In genomic region chr3:148036331-148036881, GRCh38 we compare ENCODE assay signal across 21 cellular contexts.
DNase-seq lines count a peak whose midpoint lies in the region; ATAC-seq and TF ChIP-seq lines count a peak whose summit lies in the region.
"Had no signal": no experiment of that assay in that cellular context is flagged by ENCODE, and none has a peak within 500 bp of the region (broad histone marks: within the 10 kb centered on the region; RNA-seq: fewer than 3 reads in every experiment).

No MANE protein-coding gene starts in this region.

- POLR2A ChIA-PET in WTC11 (lab: Charles Lee), result no interaction called here
- POLR2A ChIA-PET in GM10248 (lab: Yijun Ruan, JAX), result no interaction called here

- CTCF ChIA-PET in WTC11 (lab: Charles Lee), result no interaction called here
- CTCF ChIA-PET in GM10248 (lab: Yijun Ruan, JAX), result interaction anchor here (0.9 kb wide), 1 partner anchor 9 kb away, joined by 3 read pairs; no protein-coding TSS in a partner anchor

- H3K27ac Mint-ChIP-seq in WTC11, result no peak overlapping the region
- H3K27ac Mint-ChIP-seq: activated CD4-positive, alpha-beta memory T cell treated with anti-CD3 and anti-CD28 coated beads for 36 hours; activated T-helper 1 cell treated with anti-CD3 and anti-CD28 coated beads, Interleukin-12 subunit alpha, Interleukin-12 subunit beta, Interleukin-2, Interleukin-4 antibody, amounts not matched to agents 30 ng/mL and 10 ng/mL and 1 ng/mL, durations not matched to agents 14 hours and 24 hours and 36 hours; natural killer cell treated with Interleukin-12 subunit alpha and Interleukin-12 subunit beta and Interleukin-15 and Interleukin-18, amount 100 ng/mL, for 72 hours had no signal

- H3K9me3 Mint-ChIP-seq in WTC11, result no peaks in the 10 kb centered on the region
- H3K9me3 Mint-ChIP-seq: activated T-helper 1 cell treated with anti-CD3 and anti-CD28 coated beads, Interleukin-12 subunit alpha, Interleukin-12 subunit beta, Interleukin-2, Interleukin-4 antibody, amounts not matched to agents 30 ng/mL and 10 ng/mL and 1 ng/mL, durations not matched to agents 14 hours and 24 hours and 36 hours had no signal

- no peaks in the 10 kb centered on the region for H3K36me3 Mint-ChIP-seq in WTC11
- H3K36me3 Mint-ChIP-seq: activated CD4-positive, alpha-beta memory T cell treated with anti-CD3 and anti-CD28 coated beads for 36 hours; CD4-positive, CD25-positive, alpha-beta regulatory T cell; natural killer cell treated with Interleukin-12 subunit alpha and Interleukin-12 subunit beta and Interleukin-15 and Interleukin-18, amount 100 ng/mL, for 72 hours had no signal

- ATAC-seq in WTC11 (peak; percentile 50), GM21447 (IDR thresholded peaks at IDR 0.05; ENCODE audit: unreplicated experiment) (no peak)
- ATAC-seq: A549; natural killer cell treated with Interleukin-12 subunit alpha and Interleukin-12 subunit beta and Interleukin-15 and Interleukin-18, amount 100 ng/mL, for 72 hours; Panc1 had no signal

- peak; percentile 69 for DNase-seq in A172 (ENCODE audit: low spot score)
- DNase-seq in LHCN-M2 (ENCODE audit: low read depth), result peak; percentile 80
- no peak for DNase-seq in WTC11 (ENCODE audit: low spot score)
- DNase-seq in glomerular endothelial cell (ENCODE audit: extremely low read depth, low read depth, low spot score), result peak; percentile 87
- no peak for DNase-seq in mesenteric fat pad (ENCODE audit: low spot score)
- no peak for DNase-seq in NCI-H2196 treated with DMSO at 0.1 percent for 48 hours (lab: John Stamatoyannopoulos, UW; ENCODE audit: unreplicated experiment)
- no peak for DNase-seq in GM10248 (ENCODE audit: extremely low spot score)
- DNase-seq: activated CD4-positive, alpha-beta memory T cell treated with anti-CD3 and anti-CD28 coated beads for 36 hours; CD4-positive, CD25-positive, alpha-beta regulatory T cell; DMS79 treated with DMSO at 0.1 percent for 48 hours; head of caudate nucleus; NCI-H2029; NCI-H524; retina; stimulated activated CD4-positive, alpha-beta T cell treated with anti-CD3 and anti-CD28 coated beads, Interleukin-1b, Interleukin-23, amount 100 ng/mL, for 48 hours; SW 1271 had no signal

- H3K4me1 Mint-ChIP-seq in WTC11, result peaks cover 14% of the 10 kb centered on the region
- H3K4me1 Mint-ChIP-seq: CD4-positive, CD25-positive, alpha-beta regulatory T cell had no signal

- no peak overlapping the region for H3K4me3 Mint-ChIP-seq in WTC11
- H3K4me3 Mint-ChIP-seq: activated CD4-positive, alpha-beta memory T cell treated with anti-CD3 and anti-CD28 coated beads for 36 hours; activated T-helper 1 cell treated with anti-CD3 and anti-CD28 coated beads, Interleukin-12 subunit alpha, Interleukin-12 subunit beta, Interleukin-2, Interleukin-4 antibody, amounts not matched to agents 30 ng/mL and 10 ng/mL and 1 ng/mL, durations not matched to agents 14 hours and 24 hours and 36 hours; CD4-positive, CD25-positive, alpha-beta regulatory T cell; natural killer cell treated with Interleukin-12 subunit alpha and Interleukin-12 subunit beta and Interleukin-15 and Interleukin-18, amount 100 ng/mL, for 72 hours had no signal

- TF ChIP-seq CTCF in WTC11 (IDR thresholded peaks at IDR 0.05) (no peak), GM10248 (IDR thresholded peaks at IDR 0.05; ENCODE audit: control extremely low read depth, extremely low read depth, low read depth, missing control alignments) (no peak)

- H3K27me3 Mint-ChIP-seq in WTC11 (ENCODE audit: low read depth), result no peaks in the 10 kb centered on the region
- H3K27me3 Mint-ChIP-seq: activated CD4-positive, alpha-beta memory T cell treated with anti-CD3 and anti-CD28 coated beads for 36 hours; natural killer cell treated with Interleukin-12 subunit alpha and Interleukin-12 subunit beta and Interleukin-15 and Interleukin-18, amount 100 ng/mL, for 72 hours had no signal

TF ChIP-seq in WTC11, 78 proteins besides CTCF, POLR2A, EP300 and RAD21 (continues in another document):
- no peak for TF ChIP-seq ZNF416 (CRISPR knock-in tag; IDR thresholded peaks at IDR 0.05)
- TF ChIP-seq FOXK1 (CRISPR knock-in tag; IDR thresholded peaks at IDR 0.05), result no peak
- TF ChIP-seq GABPB1 (CRISPR knock-in tag; IDR thresholded peaks at IDR 0.05), result no peak
- no peak for TF ChIP-seq KAT7 (CRISPR knock-in tag; IDR thresholded peaks at IDR 0.05; ENCODE audit: borderline replicate concordance)
- no peak for TF ChIP-seq SP1 (CRISPR knock-in tag; conservative IDR thresholded peaks at IDR 0.05)
- TF ChIP-seq, protein P1, sequence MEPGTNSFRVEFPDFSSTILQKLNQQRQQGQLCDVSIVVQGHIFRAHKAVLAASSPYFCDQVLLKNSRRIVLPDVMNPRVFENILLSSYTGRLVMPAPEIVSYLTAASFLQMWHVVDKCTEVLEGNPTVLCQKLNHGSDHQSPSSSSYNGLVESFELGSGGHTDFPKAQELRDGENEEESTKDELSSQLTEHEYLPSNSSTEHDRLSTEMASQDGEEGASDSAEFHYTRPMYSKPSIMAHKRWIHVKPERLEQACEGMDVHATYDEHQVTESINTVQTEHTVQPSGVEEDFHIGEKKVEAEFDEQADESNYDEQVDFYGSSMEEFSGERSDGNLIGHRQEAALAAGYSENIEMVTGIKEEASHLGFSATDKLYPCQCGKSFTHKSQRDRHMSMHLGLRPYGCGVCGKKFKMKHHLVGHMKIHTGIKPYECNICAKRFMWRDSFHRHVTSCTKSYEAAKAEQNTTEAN (CRISPR knock-in tag; IDR thresholded peaks at IDR 0.05), result no peak
- no peak for TF ChIP-seq MXD4 (CRISPR knock-in tag; IDR thresholded peaks at IDR 0.05; ENCODE audit: borderline replicate concordance)
- no peak for TF ChIP-seq ETV6 (CRISPR knock-in tag; IDR thresholded peaks at IDR 0.05)
- TF ChIP-seq, protein P2, sequence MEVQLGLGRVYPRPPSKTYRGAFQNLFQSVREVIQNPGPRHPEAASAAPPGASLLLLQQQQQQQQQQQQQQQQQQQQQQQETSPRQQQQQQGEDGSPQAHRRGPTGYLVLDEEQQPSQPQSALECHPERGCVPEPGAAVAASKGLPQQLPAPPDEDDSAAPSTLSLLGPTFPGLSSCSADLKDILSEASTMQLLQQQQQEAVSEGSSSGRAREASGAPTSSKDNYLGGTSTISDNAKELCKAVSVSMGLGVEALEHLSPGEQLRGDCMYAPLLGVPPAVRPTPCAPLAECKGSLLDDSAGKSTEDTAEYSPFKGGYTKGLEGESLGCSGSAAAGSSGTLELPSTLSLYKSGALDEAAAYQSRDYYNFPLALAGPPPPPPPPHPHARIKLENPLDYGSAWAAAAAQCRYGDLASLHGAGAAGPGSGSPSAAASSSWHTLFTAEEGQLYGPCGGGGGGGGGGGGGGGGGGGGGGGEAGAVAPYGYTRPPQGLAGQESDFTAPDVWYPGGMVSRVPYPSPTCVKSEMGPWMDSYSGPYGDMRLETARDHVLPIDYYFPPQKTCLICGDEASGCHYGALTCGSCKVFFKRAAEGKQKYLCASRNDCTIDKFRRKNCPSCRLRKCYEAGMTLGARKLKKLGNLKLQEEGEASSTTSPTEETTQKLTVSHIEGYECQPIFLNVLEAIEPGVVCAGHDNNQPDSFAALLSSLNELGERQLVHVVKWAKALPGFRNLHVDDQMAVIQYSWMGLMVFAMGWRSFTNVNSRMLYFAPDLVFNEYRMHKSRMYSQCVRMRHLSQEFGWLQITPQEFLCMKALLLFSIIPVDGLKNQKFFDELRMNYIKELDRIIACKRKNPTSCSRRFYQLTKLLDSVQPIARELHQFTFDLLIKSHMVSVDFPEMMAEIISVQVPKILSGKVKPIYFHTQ (CRISPR knock-in tag; IDR thresholded peaks at IDR 0.05), result no peak
- TF ChIP-seq, protein P3, sequence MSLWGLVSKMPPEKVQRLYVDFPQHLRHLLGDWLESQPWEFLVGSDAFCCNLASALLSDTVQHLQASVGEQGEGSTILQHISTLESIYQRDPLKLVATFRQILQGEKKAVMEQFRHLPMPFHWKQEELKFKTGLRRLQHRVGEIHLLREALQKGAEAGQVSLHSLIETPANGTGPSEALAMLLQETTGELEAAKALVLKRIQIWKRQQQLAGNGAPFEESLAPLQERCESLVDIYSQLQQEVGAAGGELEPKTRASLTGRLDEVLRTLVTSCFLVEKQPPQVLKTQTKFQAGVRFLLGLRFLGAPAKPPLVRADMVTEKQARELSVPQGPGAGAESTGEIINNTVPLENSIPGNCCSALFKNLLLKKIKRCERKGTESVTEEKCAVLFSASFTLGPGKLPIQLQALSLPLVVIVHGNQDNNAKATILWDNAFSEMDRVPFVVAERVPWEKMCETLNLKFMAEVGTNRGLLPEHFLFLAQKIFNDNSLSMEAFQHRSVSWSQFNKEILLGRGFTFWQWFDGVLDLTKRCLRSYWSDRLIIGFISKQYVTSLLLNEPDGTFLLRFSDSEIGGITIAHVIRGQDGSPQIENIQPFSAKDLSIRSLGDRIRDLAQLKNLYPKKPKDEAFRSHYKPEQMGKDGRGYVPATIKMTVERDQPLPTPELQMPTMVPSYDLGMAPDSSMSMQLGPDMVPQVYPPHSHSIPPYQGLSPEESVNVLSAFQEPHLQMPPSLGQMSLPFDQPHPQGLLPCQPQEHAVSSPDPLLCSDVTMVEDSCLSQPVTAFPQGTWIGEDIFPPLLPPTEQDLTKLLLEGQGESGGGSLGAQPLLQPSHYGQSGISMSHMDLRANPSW (CRISPR knock-in tag; conservative IDR thresholded peaks at IDR 0.05; ENCODE audit: low read depth), result no peak
- no peak for TF ChIP-seq FOXP1 (CRISPR knock-in tag; IDR thresholded peaks at IDR 0.05; ENCODE audit: borderline replicate concordance)
- no peak for TF ChIP-seq NR2C2 (CRISPR knock-in tag; IDR thresholded peaks at IDR 0.05)
- TF ChIP-seq OVOL2 (CRISPR knock-in tag; IDR thresholded peaks at IDR 0.05; ENCODE audit: borderline replicate concordance), result no peak
- TF ChIP-seq GRHL2 (CRISPR knock-in tag; IDR thresholded peaks at IDR 0.05; ENCODE audit: insufficient replicate concordance, severe bottlenecking), result no peak
- TF ChIP-seq CDX4 (CRISPR knock-in tag; IDR thresholded peaks at IDR 0.05; ENCODE audit: borderline replicate concordance), result no peak
- no peak for TF ChIP-seq ZNF138 (CRISPR knock-in tag; conservative IDR thresholded peaks at IDR 0.05)
- TF ChIP-seq, protein P4, sequence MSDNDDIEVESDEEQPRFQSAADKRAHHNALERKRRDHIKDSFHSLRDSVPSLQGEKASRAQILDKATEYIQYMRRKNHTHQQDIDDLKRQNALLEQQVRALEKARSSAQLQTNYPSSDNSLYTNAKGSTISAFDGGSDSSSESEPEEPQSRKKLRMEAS (CRISPR knock-in tag; IDR thresholded peaks at IDR 0.05), result no peak
- TF ChIP-seq CBFB (CRISPR knock-in tag; IDR thresholded peaks at IDR 0.05; ENCODE audit: low read depth), result no peak
- TF ChIP-seq SOX15 (CRISPR knock-in tag; IDR thresholded peaks at IDR 0.05), result no peak

Comparison
In these comparisons a context has a peak if more than half of its experiments do, and no peak if none do; other contexts are left out.
1. DNase-seq: peak in A172 (single experiment), LHCN-M2 (single experiment) and glomerular endothelial cell (single experiment); none in WTC11 (single experiment), mesenteric fat pad (single experiment), NCI-H2196 treated with DMSO at 0.1 percent for 48 hours (single experiment) and GM10248 (single experiment).